In the genomic region with DNA sequence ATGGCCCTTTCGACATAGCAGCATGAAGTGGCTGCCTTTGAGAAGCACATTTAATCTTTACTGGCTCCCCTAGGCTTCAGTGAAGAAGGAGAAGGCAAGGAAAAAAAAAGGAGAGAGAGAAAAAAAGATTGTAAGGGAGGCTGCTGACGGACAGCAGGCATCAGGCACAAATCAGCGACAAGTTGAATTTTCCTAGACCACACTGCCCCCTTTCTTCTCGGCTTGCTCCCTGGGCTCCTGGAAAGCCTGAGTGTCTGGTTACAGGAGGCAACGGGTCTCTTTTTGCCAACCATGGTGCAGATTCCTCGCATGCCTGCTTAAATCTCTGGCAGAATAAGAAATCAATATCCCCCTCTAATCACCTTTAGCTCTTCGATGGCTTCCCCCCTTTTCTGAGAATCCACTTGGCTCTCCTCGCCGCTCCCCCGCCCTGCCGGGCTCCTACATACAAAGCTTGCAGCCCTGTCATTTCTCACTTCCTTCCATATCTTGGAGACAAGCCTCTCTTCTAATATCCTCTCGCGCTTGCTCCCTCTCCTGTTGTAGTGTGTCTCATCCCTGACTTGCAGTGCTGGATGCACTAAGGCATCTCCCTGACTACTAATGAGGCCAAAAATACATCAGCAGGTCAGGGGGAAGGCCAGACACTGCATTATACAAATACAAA, we compare ENCODE assay signal across 8 cellular contexts. TPM values are rescaled to one million over a fixed set of nuclear protein-coding genes. Genes with fewer than 3 reads are reported as not detected.
A peak's percentile ranks its signal among the peaks of the same experiment; 100 is the strongest.
DNase-seq lines count a peak whose midpoint lies in the region; ATAC-seq, FAIRE-seq and TF ChIP-seq lines count a peak whose summit lies in the region.

No MANE protein-coding gene starts in this region.

- no peaks in the 10 kb centered on the region for H3K9me3 ChIP-seq in skeletal muscle satellite cell (replicated peaks; ENCODE audit: low read length)

- H3K4me3 ChIP-seq in bronchial epithelial cell (ENCODE audit: low read depth, low read length) (peak overlapping the region; percentile 42), skeletal muscle satellite cell (ENCODE audit: low read length) (peak overlapping the region; percentile 80)

- DNase-seq in NCI-H748 (lab: John Stamatoyannopoulos, UW; ENCODE audit: unreplicated experiment) (peak; percentile 15), NCI-H748 treated with DMSO at 0.1 percent for 48 hours (lab: John Stamatoyannopoulos, UW) (no peak), bronchial epithelial cell (ENCODE audit: low read depth) (peak; percentile 68), inferior parietal cortex (ENCODE audit: extremely low spot score) (peak; percentile 95), NK-92 (lab: John Stamatoyannopoulos, UW; ENCODE audit: unreplicated experiment) (no peak), GM19238 (ENCODE audit: insufficient read length, low spot score) (no peak)

- H3K27me3 ChIP-seq in bronchial epithelial cell (ENCODE audit: control insufficient read depth, insufficient read depth, low read length) (no peaks in the 10 kb centered on the region), skeletal muscle satellite cell (ENCODE audit: control insufficient read depth, insufficient read depth, low read length) (no peaks in the 10 kb centered on the region)

- peak overlapping the region; percentile 91 for H3K9ac ChIP-seq in skeletal muscle satellite cell (ENCODE audit: low read depth, low read length)

- peak; percentile 73 for TF ChIP-seq CTCF in bronchial epithelial cell (IDR thresholded peaks at IDR 0.05; ENCODE audit: insufficient read depth, low read length, severe bottlenecking)

- no peaks in the 10 kb centered on the region for H3K36me3 ChIP-seq in bronchial epithelial cell (ENCODE audit: control insufficient read depth, insufficient read depth, low read length)
- H3K36me3 ChIP-seq in skeletal muscle satellite cell (ENCODE audit: insufficient read depth, low read length), result peaks cover 91% of the 10 kb centered on the region

- peaks cover 62% of the 10 kb centered on the region for H3K4me1 ChIP-seq in skeletal muscle satellite cell (ENCODE audit: control insufficient read depth, insufficient read depth, low read length)

- peak; percentile 50 for FAIRE-seq in bronchial epithelial cell (lab: Jason Lieb, UNC)

- ATAC-seq in GM18511 (IDR thresholded peaks at IDR 0.05; ENCODE audit: unreplicated experiment), result no peak

- H3K4me2 ChIP-seq in skeletal muscle satellite cell (ENCODE audit: low read length), result peak overlapping the region; percentile 78

RNA-seq across cellular contexts. Expression of a gene that starts 14.3 kb away (rescaled TPM):
- not detected in 2 replicates for total RNA-seq in bronchial epithelial cell
- total RNA-seq in skeletal muscle satellite cell (2012; rRNA removed), result 19.2 and 31.2 TPM in 2 replicates

Comparison
In these comparisons a context has a peak if more than half of its experiments do, and no peak if none do; other contexts are left out.
1. DNase-seq: peak in NCI-H748 (single experiment), bronchial epithelial cell (single experiment) and inferior parietal cortex (single experiment); none in NCI-H748 treated with DMSO at 0.1 percent for 48 hours (single experiment), NK-92 (single experiment) and GM19238 (single experiment).